In genomic region chr7:38934536-38934935, GRCh38 we compare ENCODE assay signal across 21 cellular contexts. TPM values are rescaled to one million over a fixed set of nuclear protein-coding genes. Genes with fewer than 3 reads are reported as not detected.
DNase-seq lines count a peak whose midpoint lies in the region; ATAC-seq, FAIRE-seq and TF ChIP-seq lines count a peak whose summit lies in the region.
"Had no signal": no experiment of that assay in that cellular context is flagged by ENCODE, and none has a peak within 500 bp of the region (broad histone marks: within the 10 kb centered on the region; RNA-seq: fewer than 3 reads in every experiment).

No MANE protein-coding gene starts in this region.

- no peaks in the 10 kb centered on the region for H3K4me1 ChIP-seq in left ventricle myocardium inferior

- FAIRE-seq in RCC 7860 (lab: Jason Lieb, UNC), result peak; percentile 66
- FAIRE-seq in HTR-8/SVneo (lab: Jason Lieb, UNC), result no peak
- FAIRE-seq: D721Med, GM18507 had no signal

- H3K36me3 ChIP-seq in left ventricle myocardium inferior, result no peaks in the 10 kb centered on the region
- H3K36me3 ChIP-seq: ovary had no signal

- intact Hi-C loops in Right ventricle myocardium inferior (cut with DNase I) (loop anchor here (10.0 kb wide), 1 partner anchor 590 kb away; no protein-coding TSS in a partner anchor), left ventricle myocardium inferior (cut with micrococcal nuclease) (loop anchor here (10.0 kb wide), 1 partner anchor 530 kb away; no protein-coding TSS in a partner anchor)

- H3K27me3 ChIP-seq in left ventricle myocardium inferior (ENCODE audit: low read depth), result peaks cover 3% of the 10 kb centered on the region
- H3K27me3 ChIP-seq: ovary had no signal

- ATAC-seq in Right ventricle myocardium inferior (peak; percentile 23), esophagus mucosa (peak; percentile 33)
- ATAC-seq: activated T-cell treated with anti-CD3 and anti-CD28 coated beads, Interleukin-2, amount 50 U/mL, for 4 hours; stimulated activated naive B cell treated with anti-CD40 and anti-IgM and Interleukin-4, amounts not matched to agents 10 μg/mL and 1 μg/mL and 100 μg/mL, for 72 hours had no signal

- H3K9me3 ChIP-seq in left ventricle myocardium inferior (replicated peaks), result no peaks in the 10 kb centered on the region
- H3K9me3 ChIP-seq: ovary had no signal

- H3K4me3 ChIP-seq in left ventricle myocardium inferior, result no peak overlapping the region
- H3K4me3 ChIP-seq: GM23248, ovary had no signal

- H3K27ac ChIP-seq in left ventricle myocardium inferior (replicated peaks), result no peak overlapping the region
- H3K27ac ChIP-seq: GM23248, ovary, RWPE1 had no signal

- no peak for TF ChIP-seq CTCF in left ventricle myocardium inferior (IDR thresholded peaks at IDR 0.05; ENCODE audit: borderline replicate concordance)

- no peak for DNase-seq in Right ventricle myocardium inferior (ENCODE audit: missing footprints)
- no peak for DNase-seq in left ventricle myocardium inferior
- DNase-seq in RCC 7860 (ENCODE audit: low spot score), result peak; percentile 66
- no peak for DNase-seq in activated CD8-positive, alpha-beta memory T cell treated with anti-CD3 and anti-CD28 coated beads, Interleukin-2, amount 50 U/mL, for 48 hours
- no peak for DNase-seq in HTR-8/SVneo (ENCODE audit: insufficient read length, low spot score)
- no peak for DNase-seq in erythroblast (lab: John Stamatoyannopoulos, UW)
- no peak for DNase-seq in DMS153 (lab: John Stamatoyannopoulos, UW)
- DNase-seq: activated gamma-delta T cell treated with Interleukin-2 at 50 U/mL for 16 hours; activated T-cell treated with anti-CD3 and anti-CD28 coated beads, Interleukin-2, amount 50 U/mL, for 4 hours; CD4-positive, alpha-beta memory T cell; endodermal cell; GM23248; immature natural killer cell; NCI-H1930; NCI-H526 treated with DMSO at 0.1 percent for 48 hours; ovary; stimulated activated naive B cell treated with anti-CD40 and anti-IgM and Interleukin-4, amounts not matched to agents 10 μg/mL and 1 μg/mL and 100 μg/mL, for 72 hours had no signal

- no peak for TF ChIP-seq POLR2A in erythroblast (IDR thresholded peaks at IDR 0.05; ENCODE audit: low read length)

RNA-seq across cellular contexts. Expression of gene VPS41, which starts 25.5 kb away (rescaled TPM):
- total RNA-seq in Right ventricle myocardium inferior, result 38.6 TPM
- total RNA-seq in left ventricle myocardium inferior, result 43.7 TPM
- 29.5 TPM for total RNA-seq in esophagus mucosa

RNA-seq across cellular contexts. Expression of gene POU6F2, which starts 43.2 kb away (rescaled TPM):
- total RNA-seq in Right ventricle myocardium inferior (0.24 TPM), left ventricle myocardium inferior (0.44 TPM), esophagus mucosa (0.08 TPM)
- total RNA-seq: activated T-cell treated with anti-CD3 and anti-CD28 coated beads, Interleukin-2, amount 50 U/mL, for 4 hours; CD4-positive, alpha-beta memory T cell; GM23248 had no signal
